Comparison of ENCODE assay signal across 2 cellular contexts in genomic region chr2:55993685-55994084, GRCh38.
TF ChIP-seq lines count a peak whose summit lies in the region.

No MANE protein-coding gene starts in this region.

TF ChIP-seq in SK-N-SH, 30 proteins besides CTCF, POLR2A, EP300 and RAD21 (continued from another document):
- TF ChIP-seq MAX (IDR thresholded peaks at IDR 0.05; ENCODE audit: low read depth) (no peak), YY1 (IDR thresholded peaks at IDR 0.05; ENCODE audit: low read depth) (no peak), GATA2 (CRISPR knock-in tag; IDR thresholded peaks at IDR 0.05) (no peak), ELF1 (IDR thresholded peaks at IDR 0.05) (no peak), FOXM1 (IDR thresholded peaks at IDR 0.05; ENCODE audit: low read depth) (no peak), POLR2AphosphoS5 (IDR thresholded peaks at IDR 0.05; ENCODE audit: low read depth, low read length) (no peak), TCF12 (IDR thresholded peaks at IDR 0.05) (no peak)

TF ChIP-seq in SK-N-SH treated with all-trans-retinoic acid at 6 μM for 48 hours, 23 proteins besides CTCF, POLR2A, EP300 and RAD21 (continued from another document):
- no peak for TF ChIP-seq TSHZ2 (CRISPR knock-in tag; IDR thresholded peaks at IDR 0.05)
- TF ChIP-seq CREB5 (CRISPR knock-in tag; IDR thresholded peaks at IDR 0.05; ENCODE audit: low read depth) = no peak
- no peak for TF ChIP-seq ZNF8 (CRISPR knock-in tag; IDR thresholded peaks at IDR 0.05)
- TF ChIP-seq BACH2 (CRISPR knock-in tag; IDR thresholded peaks at IDR 0.05; ENCODE audit: borderline replicate concordance) = no peak
- no peak for TF ChIP-seq POU6F1 (CRISPR knock-in tag; IDR thresholded peaks at IDR 0.05; ENCODE audit: borderline replicate concordance, low read depth)
- no peak for TF ChIP-seq ZFP3 (CRISPR knock-in tag; IDR thresholded peaks at IDR 0.05)
- TF ChIP-seq PPARA (CRISPR knock-in tag; IDR thresholded peaks at IDR 0.05; ENCODE audit: borderline replicate concordance) = no peak
- no peak for TF ChIP-seq ZNF70 (CRISPR knock-in tag; IDR thresholded peaks at IDR 0.05)
- no peak for TF ChIP-seq ARNTL (CRISPR knock-in tag; IDR thresholded peaks at IDR 0.05; ENCODE audit: borderline replicate concordance, low read depth)
